25 cellular contexts compared by ENCODE assay signal in the genomic region with DNA sequence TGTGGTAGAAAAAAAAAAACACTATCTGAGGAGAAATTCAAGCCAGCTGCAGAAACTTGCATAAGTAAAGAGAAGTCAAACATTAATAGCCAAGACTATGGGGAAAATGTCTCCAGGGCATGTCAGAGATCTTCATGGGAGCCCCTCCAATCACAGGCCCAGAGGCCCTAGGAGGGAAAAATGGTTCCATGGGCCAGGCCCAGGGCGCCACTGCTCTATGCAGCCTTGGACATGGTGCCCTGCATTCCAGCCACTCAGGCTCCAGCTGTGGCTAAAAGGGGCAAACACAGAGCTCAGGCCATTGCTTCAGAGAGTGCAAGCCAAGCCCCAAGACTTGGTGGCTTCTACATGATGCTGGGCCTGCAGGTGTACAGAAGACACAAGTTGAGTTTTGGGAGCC.
"Had no signal": no experiment of that assay in that cellular context is flagged by ENCODE, and none has a peak within 500 bp of the region (broad histone marks: within the 10 kb centered on the region; RNA-seq: fewer than 3 reads in every experiment).

No MANE protein-coding gene starts in this region.

- H3K27me3 Mint-ChIP-seq: memory B cell; naive thymus-derived CD8-positive, alpha-beta T cell; progenitor cell of endocrine pancreas; stimulated activated naive B cell treated with anti-CD40 and anti-IgM and Interleukin-4, amounts not matched to agents 10 μg/mL and 1 μg/mL and 100 μg/mL, for 72 hours had no signal

- H3K27me3 ChIP-seq: heart right ventricle, hepatocyte, neural progenitor cell, ovary, right atrium auricular region, right lobe of liver, stomach, testis, thyroid gland, transverse colon, upper lobe of left lung had no signal

- H3K79me2 ChIP-seq: hepatocyte had no signal

- H3K9me3 ChIP-seq: left ventricle myocardium inferior, ovary, right atrium auricular region, right lobe of liver, stomach, testis, thyroid gland, transverse colon, upper lobe of left lung had no signal

- H2AFZ ChIP-seq: hepatocyte, neural progenitor cell had no signal

- H3K4me1 ChIP-seq: heart right ventricle, left ventricle myocardium inferior, neural progenitor cell, right atrium auricular region, right lobe of liver, stomach, testis, thyroid gland, upper lobe of left lung had no signal

- H3K4me2 ChIP-seq: hepatocyte, neural progenitor cell, smooth muscle cell had no signal

- H3K9ac ChIP-seq: neural progenitor cell had no signal

- H3K4me3 Mint-ChIP-seq: memory B cell; nephron; neural progenitor cell; stimulated activated naive B cell treated with anti-CD40 and anti-IgM and Interleukin-4, amounts not matched to agents 10 μg/mL and 1 μg/mL and 100 μg/mL, for 72 hours had no signal

- H3K4me3 ChIP-seq: heart right ventricle, hepatocyte, left ventricle myocardium inferior, lung, neural progenitor cell, ovary, right atrium auricular region, right lobe of liver, smooth muscle cell, stomach, testis, thyroid gland, transverse colon, upper lobe of left lung had no signal

- H3K36me3 ChIP-seq: ovary, right lobe of liver, thyroid gland had no signal

- H3K27ac Mint-ChIP-seq: memory B cell; naive thymus-derived CD8-positive, alpha-beta T cell; nephron; neural progenitor cell; progenitor cell of endocrine pancreas; stimulated activated naive B cell treated with anti-CD40 and anti-IgM and Interleukin-4, amounts not matched to agents 10 μg/mL and 1 μg/mL and 100 μg/mL, for 72 hours had no signal

- ATAC-seq: heart right ventricle; naive thymus-derived CD8-positive, alpha-beta T cell; right lobe of liver; stimulated activated naive B cell treated with anti-CD40 and anti-IgM and Interleukin-4, amounts not matched to agents 10 μg/mL and 1 μg/mL and 100 μg/mL, for 72 hours had no signal

- H3K4me1 Mint-ChIP-seq: memory B cell, nephron, neural progenitor cell had no signal

- DNase-seq: heart right ventricle; islet precursor cell; left ventricle myocardium inferior; naive thymus-derived CD8-positive, alpha-beta T cell; ovary; right lobe of liver; stimulated activated CD4-positive, alpha-beta T cell treated with anti-CD3 and anti-CD28 coated beads, Interleukin-12 subunit alpha, Interleukin-12 subunit beta, amount 100 ng/mL, for 4 hours; stimulated activated CD4-positive, alpha-beta T cell treated with anti-CD3 and anti-CD28 coated beads, Interleukin-15, amount 100 ng/mL, for 24 hours; stimulated activated CD4-positive, alpha-beta T cell treated with anti-CD3 and anti-CD28 coated beads, Interleukin-2, amount 100 ng/mL, for 24 hours; stimulated activated CD4-positive, alpha-beta T cell treated with anti-CD3 and anti-CD28 coated beads, Interleukin-4, amount 100 ng/mL, for 1 hour; stimulated activated naive B cell treated with anti-CD40 and anti-IgM and Interleukin-4, amounts not matched to agents 10 μg/mL and 1 μg/mL and 100 μg/mL, for 72 hours; stimulated activated naive CD8-positive, alpha-beta T cell treated with anti-CD3 and anti-CD28 coated beads, Interleukin-15, Interleukin-2, amounts not matched to agents 100 U/mL and 50 U/mL, for 24 hours; stomach; testis; thyroid gland; transverse colon had no signal

- H3K27ac ChIP-seq: heart right ventricle, hepatocyte, left ventricle myocardium inferior, neural progenitor cell, ovary, right atrium auricular region, right lobe of liver, stomach, testis, thyroid gland, transverse colon, upper lobe of left lung had no signal
